13 cellular contexts compared by ENCODE assay signal in genomic region chr4:2489841-2490552, GRCh38. TPM values are rescaled to one million over a fixed set of nuclear protein-coding genes. Genes with fewer than 3 reads are reported as not detected.
DNase-seq lines count a peak whose midpoint lies in the region; ATAC-seq and TF ChIP-seq lines count a peak whose summit lies in the region.
"Had no signal": no experiment of that assay in that cellular context is flagged by ENCODE, and none has a peak within 500 bp of the region (broad histone marks: within the 10 kb centered on the region; RNA-seq: fewer than 3 reads in every experiment).

No MANE protein-coding gene starts in this region.

- ATAC-seq in CD4-positive, alpha-beta T cell (ENCODE audit: poor library complexity) = no peak
- ATAC-seq in natural killer cell (no peak), HG02884 (IDR thresholded peaks at IDR 0.05; ENCODE audit: unreplicated experiment) (no peak)
- no peak for ATAC-seq in activated CD8-positive, alpha-beta memory T cell treated with anti-CD3 and anti-CD28 coated beads, Interleukin-2, amount 10 ng/mL, durations not matched to agents 7 days and 5 days
- ATAC-seq: GM12878 had no signal

- peaks cover 57% of the 10 kb centered on the region for H3K36me3 Mint-ChIP-seq in CD4-positive, alpha-beta T cell (ENCODE audit: low read depth)
- H3K36me3 Mint-ChIP-seq in natural killer cell = peaks cover 10% of the 10 kb centered on the region
- peaks cover 57% of the 10 kb centered on the region for H3K36me3 Mint-ChIP-seq in activated CD8-positive, alpha-beta memory T cell treated with anti-CD3 and anti-CD28 coated beads, Interleukin-2, amount 10 ng/mL, durations not matched to agents 7 days and 5 days

- peak overlapping the region; percentile 14 for H3K27ac Mint-ChIP-seq in CD4-positive, alpha-beta T cell
- H3K27ac Mint-ChIP-seq in natural killer cell = peak overlapping the region; percentile 75 to 96
- no peak overlapping the region for H3K27ac Mint-ChIP-seq in activated CD8-positive, alpha-beta memory T cell treated with anti-CD3 and anti-CD28 coated beads, Interleukin-2, amount 10 ng/mL, durations not matched to agents 7 days and 5 days

- no peaks in the 10 kb centered on the region for H3K9me3 Mint-ChIP-seq in CD4-positive, alpha-beta T cell
- H3K9me3 Mint-ChIP-seq in natural killer cell = no peaks in the 10 kb centered on the region
- H3K9me3 Mint-ChIP-seq in activated CD8-positive, alpha-beta memory T cell treated with anti-CD3 and anti-CD28 coated beads, Interleukin-2, amount 10 ng/mL, durations not matched to agents 7 days and 5 days (ENCODE audit: low read depth) = no peaks in the 10 kb centered on the region

- H3K27me3 ChIP-seq in CD4-positive, alpha-beta T cell (ENCODE audit: control insufficient read depth, insufficient read depth, low read length) = no peaks in the 10 kb centered on the region
- H3K27me3 ChIP-seq: dorsolateral prefrontal cortex had no signal

- H3K27me3 Mint-ChIP-seq in CD4-positive, alpha-beta T cell = no peaks in the 10 kb centered on the region
- H3K27me3 Mint-ChIP-seq in natural killer cell (ENCODE audit: low read depth in 2 of 2) = no peaks in the 10 kb centered on the region
- no peaks in the 10 kb centered on the region for H3K27me3 Mint-ChIP-seq in activated CD8-positive, alpha-beta memory T cell treated with anti-CD3 and anti-CD28 coated beads, Interleukin-2, amount 10 ng/mL, durations not matched to agents 7 days and 5 days

- no peak overlapping the region for H3K27ac ChIP-seq in CD4-positive, alpha-beta T cell (ENCODE audit: low read depth, low read length)

- no peaks in the 10 kb centered on the region for H3K9me3 ChIP-seq in CD4-positive, alpha-beta T cell (ENCODE audit: control insufficient read depth, low read length)

- POLR2A ChIA-PET in CD4-positive, alpha-beta T cell (lab: Charles Lee) = no interaction called here

- H3K4me3 Mint-ChIP-seq in CD4-positive, alpha-beta T cell = no peak overlapping the region
- no peak overlapping the region for H3K4me3 Mint-ChIP-seq in natural killer cell
- H3K4me3 Mint-ChIP-seq in activated CD8-positive, alpha-beta memory T cell treated with anti-CD3 and anti-CD28 coated beads, Interleukin-2, amount 10 ng/mL, durations not matched to agents 7 days and 5 days = no peak overlapping the region

- intact Hi-C loops in CD4-positive, alpha-beta T cell (cut with DNase I, micrococcal nuclease) = no loop called here
- intact Hi-C loops in natural killer cell (cut with micrococcal nuclease) = no loop called here

- H3K4me1 Mint-ChIP-seq in CD4-positive, alpha-beta T cell (ENCODE audit: low read depth) = peaks cover 52% of the 10 kb centered on the region
- H3K4me1 Mint-ChIP-seq in natural killer cell = peaks cover 57 to 60% of the 10 kb centered on the region in 2 donors
- H3K4me1 Mint-ChIP-seq in activated CD8-positive, alpha-beta memory T cell treated with anti-CD3 and anti-CD28 coated beads, Interleukin-2, amount 10 ng/mL, durations not matched to agents 7 days and 5 days = peaks cover 62% of the 10 kb centered on the region

- TF ChIP-seq CTCF in CD4-positive, alpha-beta T cell (IDR thresholded peaks at IDR 0.05) = no peak
- TF ChIP-seq CTCF in natural killer cell (IDR thresholded peaks at IDR 0.05) = no peak

- DNase-seq in CD4-positive, alpha-beta T cell = no peak
- DNase-seq in NCI-H460 (ENCODE audit: extremely low read depth, low read depth) (peak; percentile 1), dermis blood vessel endothelial cell (peak; percentile 44), natural killer cell (no peak), NCI-H2171 (lab: John Stamatoyannopoulos, UW) (no peak)
- no peak for DNase-seq in activated CD8-positive, alpha-beta memory T cell treated with anti-CD3 and anti-CD28 coated beads, Interleukin-2, amount 10 ng/mL, durations not matched to agents 7 days and 5 days
- DNase-seq in activated effector memory CD4-positive, alpha-beta T cell treated with anti-CD3 and anti-CD28 coated beads, Interleukin-2, amount 50 U/mL, for 16 hours = no peak
- DNase-seq: DMS153, NCI-H446 treated with DMSO at 0.1 percent for 48 hours, SIG-M5 had no signal

- CTCF ChIA-PET in CD4-positive, alpha-beta T cell (lab: Charles Lee) = no interaction called here
- CTCF ChIA-PET in activated CD8-positive, alpha-beta memory T cell treated with anti-CD3 and anti-CD28 coated beads, Interleukin-2, amount 10 ng/mL, durations not matched to agents 7 days and 5 days (lab: Charles Lee) = interaction anchor here (0.6 to 1.2 kb wide), 2 partner anchors 28 to 68 kb away, joined by 3 to 4 read pairs; no protein-coding TSS in a partner anchor

RNA-seq across cellular contexts. Expression of gene RNF4, which starts 21.1 kb away (rescaled TPM):
- 100 to 1,000 TPM; 106 to 109 TPM for total RNA-seq in CD4-positive, alpha-beta T cell
- total RNA-seq in NCI-H460 (2014; rRNA removed; shearing (Covaris generic)) = 53.3 and 61.6 TPM in 2 replicates
- polyA plus RNA-seq in NCI-H460 (2014; cell fraction: nucleus; rRNA removed) = 37.9 and 41.1 TPM in 2 replicates
- 79.5 and 85.4 TPM in 2 replicates for total RNA-seq in dermis blood vessel endothelial cell
- total RNA-seq in natural killer cell = 100 to 1,000 TPM; 103 to 130 (median 123) TPM
- 100 to 1,000 TPM; 108 to 116 TPM for total RNA-seq in activated CD8-positive, alpha-beta memory T cell treated with anti-CD3 and anti-CD28 coated beads, Interleukin-2, amount 10 ng/mL, durations not matched to agents 7 days and 5 days

RNA-seq across cellular contexts. Expression of gene FAM193A, which starts 46.5 kb away (rescaled TPM):
- total RNA-seq in CD4-positive, alpha-beta T cell = 10 to 100 TPM; 28.4 to 30.0 TPM
- 9.8 and 12.2 TPM in 2 replicates for total RNA-seq in NCI-H460 (2014; rRNA removed; shearing (Covaris generic))
- polyA plus RNA-seq in NCI-H460 (2014; cell fraction: nucleus; rRNA removed) = 6.7 and 10.1 TPM in 2 replicates
- total RNA-seq in dermis blood vessel endothelial cell (12.4 and 16.4 TPM in 2 replicates), natural killer cell (10 to 100 TPM; 39.4 to 49.3 (median 48.1) TPM)
- 10 to 100 TPM; 30.0 to 37.9 TPM for total RNA-seq in activated CD8-positive, alpha-beta memory T cell treated with anti-CD3 and anti-CD28 coated beads, Interleukin-2, amount 10 ng/mL, durations not matched to agents 7 days and 5 days

Comparison
In these comparisons a context has a peak if more than half of its experiments do, and no peak if none do; other contexts are left out.
1. DNase-seq: peak in NCI-H460 (single experiment) and dermis blood vessel endothelial cell (single experiment); none in CD4-positive, alpha-beta T cell (0 of 10), natural killer cell (single experiment), activated CD8-positive, alpha-beta memory T cell treated with anti-CD3 and anti-CD28 coated beads, Interleukin-2, amount 10 ng/mL, durations not matched to agents 7 days and 5 days (single experiment), activated effector memory CD4-positive, alpha-beta T cell treated with anti-CD3 and anti-CD28 coated beads, Interleukin-2, amount 50 U/mL, for 16 hours (single experiment) and NCI-H2171 (single experiment).